Comparison of ENCODE assay signal across 8 cellular contexts in the genomic region with DNA sequence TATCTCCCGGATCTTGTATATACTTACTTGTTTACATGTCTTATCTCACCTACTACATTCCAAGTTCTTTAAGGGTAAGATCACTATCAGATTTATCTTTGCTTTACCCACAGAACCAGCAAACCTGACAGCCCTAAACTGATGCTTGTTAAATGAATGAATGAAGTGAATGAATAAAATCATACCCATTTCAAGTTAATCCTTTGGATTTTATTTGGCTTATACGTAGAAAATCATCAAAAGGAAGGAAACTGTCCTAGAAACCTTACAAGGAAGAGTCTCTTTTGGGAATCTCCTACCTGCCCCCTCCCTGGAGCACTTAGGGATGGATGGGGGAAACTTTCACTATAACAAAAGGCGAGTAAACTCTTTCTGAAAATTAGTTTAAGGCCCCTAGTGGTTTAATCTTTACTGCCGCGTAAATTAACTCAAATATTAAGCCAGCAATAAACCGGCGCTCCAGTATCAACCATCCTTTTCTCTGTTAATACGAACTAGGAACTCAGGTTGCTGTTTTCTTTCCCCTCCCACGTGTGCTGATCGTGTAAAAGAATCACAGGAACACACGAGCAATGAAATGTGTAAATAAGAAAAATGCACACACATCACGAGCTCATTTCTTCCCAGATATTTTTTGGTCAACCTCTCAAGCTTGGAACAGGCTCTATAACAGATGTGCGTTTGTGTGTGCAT. TPM values are rescaled to one million over a fixed set of nuclear protein-coding genes. Genes with fewer than 3 reads are reported as not detected.
A peak's percentile ranks its signal among the peaks of the same experiment; 100 is the strongest.
DNase-seq lines count a peak whose midpoint lies in the region; TF ChIP-seq lines count a peak whose summit lies in the region.

No MANE protein-coding gene starts in this region.

- no peak for TF ChIP-seq POLR2A in prostate gland (IDR thresholded peaks at IDR 0.05)

- H3K4me3 ChIP-seq in SJSA1: peak overlapping the region; percentile 88
- peak overlapping the region; percentile 87 for H3K4me3 ChIP-seq in fibroblast of mammary gland (ENCODE audit: control insufficient read depth, low read depth, low read length)
- H3K4me3 ChIP-seq in prostate gland: peak overlapping the region; percentile 69 to 83

- TF ChIP-seq CTCF in GM20000 (IDR thresholded peaks at IDR 0.05; ENCODE audit: extremely low read depth, missing control alignments) (no peak), fibroblast of mammary gland (conservative IDR thresholded peaks at IDR 0.05; ENCODE audit: control insufficient read depth, insufficient read depth, low read depth, low read length) (peak; percentile 23), prostate gland (IDR thresholded peaks at IDR 0.05) (peak in 2 of 4 experiments; percentile 15 to 20)

- peak; percentile 25 for DNase-seq in GM20000 (ENCODE audit: low spot score)
- DNase-seq in SJSA1 (ENCODE audit: low read depth in 1 of 2, low spot score in 2 of 2): peak in 1 of 2 experiments; percentile 59
- DNase-seq in fibroblast of mammary gland (ENCODE audit: low read depth): peak; percentile 37
- DNase-seq in prostate gland (ENCODE audit: low spot score): peak; percentile 29
- DNase-seq in NK-92 (lab: John Stamatoyannopoulos, UW; ENCODE audit: unreplicated experiment): no peak
- DNase-seq in GM19240 (ENCODE audit: insufficient read length, low spot score): no peak
- DNase-seq in NCI-H774 (lab: John Stamatoyannopoulos, UW): no peak
- DNase-seq in NCI-H1417 treated with DMSO at 0.1 percent for 48 hours (lab: John Stamatoyannopoulos, UW): no peak

- H3K9me3 ChIP-seq in SJSA1 (replicated peaks) (no peaks in the 10 kb centered on the region), prostate gland (no peaks in the 10 kb centered on the region)

- H3K4me1 ChIP-seq in SJSA1 (replicated peaks) (peaks cover 15% of the 10 kb centered on the region), prostate gland (replicated peaks) (no peaks in the 10 kb centered on the region)

- H3K27me3 ChIP-seq in SJSA1 (replicated peaks): no peaks in the 10 kb centered on the region
- no peaks in the 10 kb centered on the region for H3K27me3 ChIP-seq in prostate gland (replicated peaks; ENCODE audit: insufficient read depth)

- intact Hi-C loops in prostate gland (cut with DNase I): loop anchor here (10.0 kb wide), 2 partner anchors 91 to 201 kb away; no protein-coding TSS in a partner anchor

- H3K36me3 ChIP-seq in SJSA1: peaks cover 23% of the 10 kb centered on the region
- no peaks in the 10 kb centered on the region for H3K36me3 ChIP-seq in prostate gland

- 5% methylated on average over 13 of the region's 13 CpGs for WGBS in prostate gland

- H3K27ac ChIP-seq in SJSA1: peak overlapping the region; percentile 74
- H3K27ac ChIP-seq in prostate gland: peak overlapping the region; percentile 90 to 94

RNA-seq across cellular contexts. Expression of a gene that starts 1.2 kb away (rescaled TPM):
- 113 and 143 TPM in 2 replicates for total RNA-seq in SJSA1 (2014; rRNA removed; shearing (Covaris generic))
- total RNA-seq in prostate gland: 100 to 1,000 TPM; 150 to 188 TPM

Comparison
In these comparisons a context has a peak if more than half of its experiments do, and no peak if none do; other contexts are left out.
1. DNase-seq: peak in GM20000 (single experiment), fibroblast of mammary gland (single experiment) and prostate gland (single experiment); none in NK-92 (single experiment), GM19240 (single experiment), NCI-H774 (single experiment) and NCI-H1417 treated with DMSO at 0.1 percent for 48 hours (single experiment).
2. Peak in every context shown above with its lines, with median percentiles within 50 percentile points of each other: H3K4me3 ChIP-seq.